ENCODE assay signal across 19 cellular contexts in the genomic region with DNA sequence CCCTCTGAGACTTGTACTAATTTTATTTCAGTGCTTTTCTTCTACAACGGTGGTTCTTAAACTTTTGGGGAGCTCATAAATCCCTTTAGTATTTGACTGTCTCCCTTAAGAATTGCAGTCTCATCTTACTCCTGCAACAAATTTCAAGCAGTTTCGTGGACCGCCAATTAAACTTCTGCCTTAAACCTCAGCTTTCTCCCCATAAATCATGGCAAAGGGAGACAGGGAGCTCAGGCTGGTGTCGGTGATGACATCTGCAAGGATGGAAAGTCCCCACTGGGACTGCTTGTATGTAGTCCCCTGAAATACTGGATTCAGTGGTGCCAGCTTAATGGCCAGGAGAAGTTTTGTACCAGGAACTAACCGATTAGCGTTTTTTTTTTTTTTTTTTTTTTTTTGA.
"Had no signal": no experiment of that assay in that cellular context is flagged by ENCODE, and none has a peak within 500 bp of the region (broad histone marks: within the 10 kb centered on the region; RNA-seq: fewer than 3 reads in every experiment).

No MANE protein-coding gene starts in this region.

- H3K27ac ChIP-seq: foreskin keratinocyte, neutrophil, psoas muscle, right lobe of liver, tibial artery, upper lobe of left lung, uterus had no signal

- H3K4me3 ChIP-seq: psoas muscle, right lobe of liver, tibial artery, upper lobe of left lung, uterus had no signal

- ATAC-seq: foreskin keratinocyte; left colon; psoas muscle; right lobe of liver; stimulated activated effector memory CD8-positive, alpha-beta T cell treated with anti-CD3 and anti-CD28 coated beads, Interleukin-12 subunit alpha, Interleukin-12 subunit beta, amount 100 ng/mL, for 72 hours had no signal

- DNase-seq: dermis blood vessel endothelial cell; erythroblast; foreskin keratinocyte; head of caudate nucleus; hippocampal formation; left colon; mesendoderm; naive B cell; psoas muscle; retina; right lobe of liver; stimulated activated CD4-positive, alpha-beta T cell treated with anti-CD3 and anti-CD28 coated beads, Interleukin-4, amount 100 ng/mL, for 1 hour; stimulated activated CD8-positive, alpha-beta memory T cell treated with anti-CD3 and anti-CD28 coated beads, Interleukin-4, amount 100 ng/mL, for 48 hours; tibial artery; upper lobe of left lung; uterus had no signal

- H3K4me1 ChIP-seq: right lobe of liver, tibial artery, upper lobe of left lung had no signal

- H3K36me3 ChIP-seq: neutrophil, right lobe of liver, tibial artery, upper lobe of left lung, uterus had no signal

- FAIRE-seq: endothelial cell of umbilical vein had no signal

- H3K27me3 ChIP-seq: foreskin keratinocyte, neutrophil, right lobe of liver, upper lobe of left lung, uterus had no signal

- H3K9me3 ChIP-seq: neutrophil, right lobe of liver, tibial artery, uterus had no signal
